ENCODE assay signal across 20 cellular contexts in genomic region chr2:99389371-99389770, GRCh38. TPM values are rescaled to one million over a fixed set of nuclear protein-coding genes. Genes with fewer than 3 reads are reported as not detected.
DNase-seq lines count a peak whose midpoint lies in the region; ATAC-seq and TF ChIP-seq lines count a peak whose summit lies in the region.
"Had no signal": no experiment of that assay in that cellular context is flagged by ENCODE, and none has a peak within 500 bp of the region (broad histone marks: within the 10 kb centered on the region; RNA-seq: fewer than 3 reads in every experiment).

No MANE protein-coding gene starts in this region.

- H3K27ac ChIP-seq in AG04450 (ENCODE audit: low read depth, low read length), result no peak overlapping the region
- no peak overlapping the region for H3K27ac ChIP-seq in right cardiac atrium (ENCODE audit: low read length)
- H3K27ac ChIP-seq: body of pancreas, hepatocyte, neural progenitor cell had no signal

- no peaks in the 10 kb centered on the region for H3K9me3 ChIP-seq in AG04450 (ENCODE audit: control insufficient read depth, insufficient read depth, low read length)
- H3K9me3 ChIP-seq in right cardiac atrium (ENCODE audit: control insufficient read depth, low read length), result no peaks in the 10 kb centered on the region
- H3K9me3 ChIP-seq: body of pancreas had no signal

- H3K4me3 ChIP-seq in AG04450 (ENCODE audit: low read depth, low read length) (no peak overlapping the region), HFF-Myc (replicated peaks; ENCODE audit: low read depth, low read length) (no peak overlapping the region), choroid plexus epithelial cell (ENCODE audit: low read depth, low read length) (no peak overlapping the region), right cardiac atrium (ENCODE audit: low read length) (no peak overlapping the region)
- H3K4me3 ChIP-seq: body of pancreas, hepatocyte, neural progenitor cell had no signal

- ATAC-seq in right cardiac atrium, result peak; percentile 78 to 83
- ATAC-seq in HG03139 (IDR thresholded peaks at IDR 0.05; ENCODE audit: unreplicated experiment), result no peak
- ATAC-seq: body of pancreas; stimulated activated naive CD8-positive, alpha-beta T cell treated with anti-CD3 and anti-CD28 coated beads, Interleukin-15, amount 100 ng/mL, for 72 hours had no signal

- POLR2A ChIA-PET in AG04450 (lab: Yijun Ruan, JAX), result interaction anchor here (2.0 kb wide), 1 partner anchor 52 kb away, joined by 6 read pairs; the partner anchor contains the start of gene EIF5B

- 52% methylated on average over 2 of the region's 2 CpGs for WGBS in right cardiac atrium

- CTCF ChIA-PET in AG04450 (lab: Charles Lee), result interaction anchor here (0.5 to 0.9 kb wide), 2 partner anchors 18 to 304 kb away, joined by 3 to 14 read pairs; no protein-coding TSS in a partner anchor

- no peaks in the 10 kb centered on the region for H3K4me1 ChIP-seq in right cardiac atrium (ENCODE audit: control insufficient read depth, insufficient read depth, low read length)
- H3K4me1 ChIP-seq: neural progenitor cell had no signal

- peak; percentile 41 for DNase-seq in AG04450 (ENCODE audit: low read depth, low spot score)
- peak; percentile 19 for DNase-seq in HFF-Myc (ENCODE audit: extremely low read depth, low read depth)
- peak; percentile 35 for DNase-seq in choroid plexus epithelial cell (ENCODE audit: low read depth)
- no peak for DNase-seq in right cardiac atrium
- DNase-seq in H4 (ENCODE audit: low spot score), result no peak
- no peak for DNase-seq in SW 1271 (lab: John Stamatoyannopoulos, UW)
- no peak for DNase-seq in effector CD4-positive, alpha-beta T cell
- DNase-seq: activated CD4-positive, CD25-positive, alpha-beta regulatory T cell treated with anti-CD3 and anti-CD28 coated beads, Interleukin-2, amount 50 U/mL, for 72 hours; activated naive CD4-positive, alpha-beta T cell; body of pancreas; dermis blood vessel endothelial cell; erythroblast; kidney glomerular epithelial cell; NCI-H1105 treated with DMSO at 0.1 percent for 48 hours; NCI-H526; SIG-M5; stimulated activated naive CD8-positive, alpha-beta T cell treated with anti-CD3 and anti-CD28 coated beads, Interleukin-15, amount 100 ng/mL, for 72 hours had no signal

- no peaks in the 10 kb centered on the region for H3K27me3 ChIP-seq in AG04450 (ENCODE audit: control insufficient read depth, insufficient read depth, low read length)
- H3K27me3 ChIP-seq in right cardiac atrium (ENCODE audit: control insufficient read depth, insufficient read depth), result no peaks in the 10 kb centered on the region
- H3K27me3 ChIP-seq: body of pancreas, hepatocyte, neural progenitor cell had no signal

- no peak for TF ChIP-seq CTCF in AG04450 (IDR thresholded peaks at IDR 0.05; ENCODE audit: low read depth, low read length)
- TF ChIP-seq CTCF in HFF-Myc (IDR thresholded peaks at IDR 0.05; ENCODE audit: low read depth, low read length, missing control alignments), result no peak
- no peak for TF ChIP-seq CTCF in choroid plexus epithelial cell (conservative IDR thresholded peaks at IDR 0.05; ENCODE audit: low read depth, low read length)

- intact Hi-C loops in right cardiac atrium (cut with DNase I), result no loop called here

RNA-seq across cellular contexts. Expression of gene EIF5B, which starts 52.2 kb away (rescaled TPM):
- 18.7 and 25.2 TPM in 2 replicates for polyA plus RNA-seq in AG04450 (2011; rRNA removed)
- polyA minus RNA-seq in AG04450 (2011; rRNA and poly(A)+ RNA removed), result 25.4 and 30.2 TPM in 2 replicates
- total RNA-seq in right cardiac atrium, result 10 to 100 TPM; 67.1 to 79.9 (median 71.9) TPM
- 71.6 TPM for polyA plus RNA-seq in right cardiac atrium
- 11.7 and 12.7 TPM in 2 replicates for total RNA-seq in H4 (2014; rRNA removed; shearing (Covaris generic))

RNA-seq across cellular contexts. Expression of gene TXNDC9, which starts 53.2 kb away (rescaled TPM):
- 42.2 and 59.7 TPM in 2 replicates for polyA plus RNA-seq in AG04450 (2011; rRNA removed)
- 19.7 and 23.5 TPM in 2 replicates for polyA minus RNA-seq in AG04450 (2011; rRNA and poly(A)+ RNA removed)
- total RNA-seq in right cardiac atrium, result 10 to 100 TPM; 18.7 to 22.4 (median 20.2) TPM
- polyA plus RNA-seq in right cardiac atrium, result 22.5 TPM
- 67.6 and 81.0 TPM in 2 replicates for total RNA-seq in H4 (2014; rRNA removed; shearing (Covaris generic))

Comparison
In these comparisons a context has a peak if more than half of its experiments do, and no peak if none do; other contexts are left out.
1. DNase-seq: peak in AG04450 (single experiment), HFF-Myc (single experiment) and choroid plexus epithelial cell (single experiment); none in right cardiac atrium (0 of 3), H4 (single experiment), SW 1271 (0 of 2) and effector CD4-positive, alpha-beta T cell (single experiment).